8 cellular contexts compared by ENCODE assay signal in the genomic region with DNA sequence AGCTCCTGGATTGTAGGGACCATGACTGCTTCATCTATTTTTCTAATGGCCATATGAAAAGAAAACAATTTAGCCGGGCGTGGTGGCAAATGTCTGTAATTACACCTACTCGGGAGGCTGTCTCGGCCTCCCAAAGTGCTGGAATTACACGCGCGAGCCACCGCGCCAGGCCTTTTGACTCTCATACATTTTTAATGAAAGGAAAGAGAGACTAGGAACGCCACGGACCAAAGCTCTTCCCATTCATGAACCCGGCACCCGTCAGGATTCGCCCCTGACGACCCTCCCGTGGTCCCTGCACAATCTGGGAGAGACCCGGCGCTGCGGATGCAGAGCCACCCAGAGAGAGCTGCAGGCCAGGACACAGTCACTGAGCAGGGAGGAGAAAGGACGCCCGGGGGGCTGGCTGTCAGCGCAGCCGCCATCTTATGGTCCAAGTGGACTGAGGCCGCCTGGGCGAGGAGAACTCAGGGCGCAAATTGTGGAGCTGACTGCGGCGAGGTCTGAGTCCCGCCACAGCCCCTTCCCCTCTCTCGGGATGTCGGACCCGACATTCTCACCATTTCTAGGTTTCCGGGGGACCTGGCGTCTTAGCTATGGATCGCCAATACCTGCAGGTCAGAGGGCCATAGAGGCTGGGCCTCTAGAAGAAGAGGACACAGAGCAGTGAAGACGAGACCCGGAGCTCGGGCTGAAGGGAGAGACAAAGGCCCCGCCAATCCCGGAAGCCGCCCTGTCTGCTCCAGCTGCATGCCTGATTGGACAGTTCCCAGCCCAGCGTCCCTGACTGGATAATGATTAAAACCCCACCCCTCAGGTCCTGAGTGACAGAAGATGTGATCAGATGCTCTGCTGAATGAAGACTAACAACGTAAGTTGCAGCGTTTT.
DNase-seq lines count a peak whose midpoint lies in the region; ATAC-seq and TF ChIP-seq lines count a peak whose summit lies in the region.

A gene (minus strand): TSS at position 705 of the 888 bp plus-strand sequence. CDS start 142 bp downstream, at position 563.

- DNase-seq in AG09319 (ENCODE audit: extremely low read depth, low read depth) (peak; percentile 61), NCI-H748 (lab: John Stamatoyannopoulos, UW; ENCODE audit: unreplicated experiment) (peak; percentile 96), activated T-cell treated with anti-CD3 and anti-CD28 coated beads for 1 hour (ENCODE audit: low read depth) (peak; percentile 78), erythroblast (lab: John Stamatoyannopoulos, UW) (peak; percentile 84 to 89)
- DNase-seq in stimulated activated CD8-positive, alpha-beta memory T cell treated with anti-CD3 and anti-CD28 coated beads, Interleukin-4, amount 100 ng/mL, for 48 hours = peak; percentile 88

- H3K4me1 ChIP-seq in muscle layer of colon (ENCODE audit: insufficient read depth, low read length) = no peaks in the 10 kb centered on the region

- no peak for TF ChIP-seq CTCF in AG09319 (IDR thresholded peaks at IDR 0.05; ENCODE audit: low read depth, low read length)

- H3K27ac ChIP-seq in muscle layer of colon (ENCODE audit: low read depth, low read length) = peak within 1 kb of the TSS; percentile 68

- peak within 1 kb of the TSS; percentile 77 to 87 for H3K4me3 ChIP-seq in muscle layer of colon (ENCODE audit: low read depth in 1 of 2, low read length in 2 of 2)

- H3K36me3 ChIP-seq in muscle layer of colon (ENCODE audit: insufficient read depth, low read length) = no peaks in the 10 kb centered on the region

- ATAC-seq in GM18873 (IDR thresholded peaks at IDR 0.05; ENCODE audit: low FRiP score, unreplicated experiment) = peak; percentile 88
- ATAC-seq in HG03159 (IDR thresholded peaks at IDR 0.05; ENCODE audit: unreplicated experiment) = peak; percentile 91

- peak; percentile 37 for TF ChIP-seq POLR2A in erythroblast (IDR thresholded peaks at IDR 0.05; ENCODE audit: low read length)

- no peaks in the 10 kb centered on the region for H3K9me3 ChIP-seq in muscle layer of colon (ENCODE audit: low read length)

- peak within 1 kb of the TSS; percentile 53 for H3K9ac ChIP-seq in muscle layer of colon (ENCODE audit: low read length)

- no peaks in the 10 kb centered on the region for H3K27me3 ChIP-seq in muscle layer of colon (ENCODE audit: control insufficient read depth in 1 of 2, insufficient read depth in 2 of 2, low read length in 2 of 2)

Comparison
In these comparisons a context has a peak if more than half of its experiments do, and no peak if none do; other contexts are left out.
1. Peak in every context shown above with its lines: DNase-seq, ATAC-seq, H3K4me3 ChIP-seq and H3K27ac ChIP-seq.